22 cellular contexts compared by ENCODE assay signal in the genomic region with DNA sequence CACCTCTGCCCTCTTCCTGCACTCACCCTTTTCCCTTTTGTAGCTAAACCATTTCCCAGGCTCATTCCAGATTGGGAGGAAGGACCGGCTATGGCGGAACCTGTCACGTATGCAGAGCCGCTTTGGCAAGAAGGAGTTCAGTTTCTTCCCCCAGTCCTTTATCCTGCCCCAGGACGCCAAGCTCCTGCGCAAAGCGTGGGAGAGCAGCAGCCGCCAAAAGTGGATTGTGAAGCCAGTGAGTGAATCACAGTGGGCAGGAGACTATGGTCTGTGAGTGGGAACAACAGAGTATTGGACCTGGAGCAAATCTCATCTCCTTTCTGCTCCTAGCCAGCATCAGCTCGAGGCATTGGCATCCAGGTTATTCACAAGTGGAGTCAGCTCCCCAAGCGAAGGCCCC.
"Had no signal": no experiment of that assay in that cellular context is flagged by ENCODE, and none has a peak within 500 bp of the region (broad histone marks: within the 10 kb centered on the region; RNA-seq: fewer than 3 reads in every experiment).

No MANE protein-coding gene starts in this region.

- H3K4me2 ChIP-seq: SK-N-SH had no signal

- H3K4me3 Mint-ChIP-seq: activated CD4-positive, alpha-beta memory T cell treated with anti-CD3 and anti-CD28 coated beads for 36 hours; activated naive CD8-positive, alpha-beta T cell; activated T-helper 1 cell treated with anti-CD3 and anti-CD28 coated beads, Interleukin-12 subunit alpha, Interleukin-12 subunit beta, Interleukin-2, Interleukin-4 antibody, amounts not matched to agents 30 ng/mL and 10 ng/mL and 1 ng/mL, durations not matched to agents 14 hours and 24 hours and 36 hours; central memory CD8-positive, alpha-beta T cell; immature natural killer cell; natural killer cell; T-helper 2 cell treated with Interferon-gamma antibody and Interleukin-4, amounts not matched to agents 5 μg/mL and 100 μg/mL, for 36 hours had no signal

- DNase-seq: activated CD4-positive, alpha-beta memory T cell treated with anti-CD3 and anti-CD28 coated beads for 36 hours; activated gamma-delta T cell treated with Interleukin-2 at 50 U/mL for 16 hours; activated T-cell treated with anti-CD3 and anti-CD28 coated beads for 4 hours; effector CD4-positive, alpha-beta T cell; gastrocnemius medialis; immature natural killer cell; kidney glomerular epithelial cell; lower lobe of right lung; natural killer cell; SK-N-SH; stimulated activated CD4-positive, alpha-beta T cell treated with anti-CD3 and anti-CD28 coated beads, Interleukin-12 subunit alpha, Interleukin-12 subunit beta, amount 100 ng/mL, for 4 hours; stimulated activated CD4-positive, alpha-beta T cell treated with anti-CD3 and anti-CD28 coated beads, Interleukin-1b, Interleukin-23, amount 100 ng/mL, for 48 hours; stimulated activated CD8-positive, alpha-beta memory T cell treated with anti-CD3 and anti-CD28 coated beads, Interleukin-4, amount 100 ng/mL, for 48 hours; stimulated activated naive CD4-positive, alpha-beta T cell; upper lobe of left lung had no signal

- H3K4me3 ChIP-seq: coronary artery, gastrocnemius medialis, heart left ventricle, lower lobe of right lung, upper lobe of left lung had no signal

- H3K79me2 ChIP-seq: parathyroid adenoma had no signal

- H3K4me1 ChIP-seq: gastrocnemius medialis, parathyroid adenoma had no signal

- H3K9ac ChIP-seq: parathyroid adenoma, SK-N-SH had no signal

- H3K27ac ChIP-seq: gastrocnemius medialis, lower lobe of right lung, parathyroid adenoma, upper lobe of left lung had no signal

- H3K27ac Mint-ChIP-seq: activated CD4-positive, alpha-beta memory T cell treated with anti-CD3 and anti-CD28 coated beads for 36 hours; activated naive CD8-positive, alpha-beta T cell; immature natural killer cell; natural killer cell; T-helper 2 cell treated with Interferon-gamma antibody and Interleukin-4, amounts not matched to agents 5 μg/mL and 100 μg/mL, for 36 hours had no signal

- H3K36me3 Mint-ChIP-seq: natural killer cell had no signal

- H3K9me3 ChIP-seq: gastrocnemius medialis, heart left ventricle, lower lobe of right lung, SK-N-SH, upper lobe of left lung had no signal

- H3K4me1 Mint-ChIP-seq: central memory CD8-positive, alpha-beta T cell; immature natural killer cell had no signal

- H3K9me3 Mint-ChIP-seq: activated CD4-positive, alpha-beta memory T cell treated with anti-CD3 and anti-CD28 coated beads for 36 hours; activated T-helper 1 cell treated with anti-CD3 and anti-CD28 coated beads, Interleukin-12 subunit alpha, Interleukin-12 subunit beta, Interleukin-2, Interleukin-4 antibody, amounts not matched to agents 30 ng/mL and 10 ng/mL and 1 ng/mL, durations not matched to agents 14 hours and 24 hours and 36 hours; central memory CD8-positive, alpha-beta T cell; immature natural killer cell; natural killer cell; T-helper 2 cell treated with Interferon-gamma antibody and Interleukin-4, amounts not matched to agents 5 μg/mL and 100 μg/mL, for 36 hours had no signal

- H2AFZ ChIP-seq: parathyroid adenoma had no signal

- H3K27me3 ChIP-seq: gastrocnemius medialis, heart left ventricle, upper lobe of left lung had no signal

- H3K27me3 Mint-ChIP-seq: activated CD4-positive, alpha-beta memory T cell treated with anti-CD3 and anti-CD28 coated beads for 36 hours; activated naive CD8-positive, alpha-beta T cell; central memory CD8-positive, alpha-beta T cell had no signal
